Comparison of ENCODE assay signal across 18 cellular contexts in genomic region chr4:110742148-110742547, GRCh38.
DNase-seq lines count a peak whose midpoint lies in the region; ATAC-seq, FAIRE-seq and TF ChIP-seq lines count a peak whose summit lies in the region.
"Had no signal": no experiment of that assay in that cellular context is flagged by ENCODE, and none has a peak within 500 bp of the region (broad histone marks: within the 10 kb centered on the region; RNA-seq: fewer than 3 reads in every experiment).

No MANE protein-coding gene starts in this region.

- no peaks in the 10 kb centered on the region for H3K27me3 Mint-ChIP-seq in activated CD4-positive, alpha-beta memory T cell treated with anti-CD3 and anti-CD28 coated beads, Interleukin-2, amount 10 ng/mL, durations not matched to agents 7 days and 5 days

- no peaks in the 10 kb centered on the region for H3K36me3 Mint-ChIP-seq in activated CD4-positive, alpha-beta memory T cell treated with anti-CD3 and anti-CD28 coated beads, Interleukin-2, amount 10 ng/mL, durations not matched to agents 7 days and 5 days (ENCODE audit: low read depth)

- peaks cover 15% of the 10 kb centered on the region for H3K4me1 ChIP-seq in Loucy (ENCODE audit: insufficient read depth, low read length, poor library complexity, severe bottlenecking)
- H3K4me1 ChIP-seq in prostate gland (replicated peaks): no peaks in the 10 kb centered on the region

- POLR2A ChIA-PET in activated CD4-positive, alpha-beta memory T cell treated with anti-CD3 and anti-CD28 coated beads, Interleukin-2, amount 10 ng/mL, durations not matched to agents 7 days and 5 days (lab: Charles Lee): no interaction called here

- H3K36me3 ChIP-seq in Loucy (ENCODE audit: insufficient read depth, low read length) (no peaks in the 10 kb centered on the region), prostate gland (no peaks in the 10 kb centered on the region)
- H3K36me3 ChIP-seq: HAP-1, MG63 had no signal

- no peak for ATAC-seq in left lobe of liver
- ATAC-seq: GM12878 had no signal

- no peaks in the 10 kb centered on the region for H4K20me1 ChIP-seq in Loucy (ENCODE audit: insufficient read depth, low read length, poor library complexity, severe bottlenecking)

- FAIRE-seq in H54 (lab: Jason Lieb, UNC): no peak
- FAIRE-seq: GM18507 had no signal

- peak overlapping the region; percentile 35 for H3K4me3 ChIP-seq in Loucy (ENCODE audit: low read length, poor library complexity, severe bottlenecking)
- H3K4me3 ChIP-seq in epithelial cell of esophagus (ENCODE audit: low read length): no peak overlapping the region
- no peak overlapping the region for H3K4me3 ChIP-seq in prostate gland
- H3K4me3 ChIP-seq: GM12878, HAP-1, MG63 had no signal

- no peak overlapping the region for H3K27ac ChIP-seq in prostate gland

- H3F3A ChIP-seq in Loucy (ENCODE audit: low read depth): no peaks in the 10 kb centered on the region

- peak overlapping the region; percentile 62 for H3K4me2 ChIP-seq in Loucy (ENCODE audit: low read depth, low read length, poor library complexity, severe bottlenecking)

- no peak overlapping the region for H3K27ac Mint-ChIP-seq in activated CD4-positive, alpha-beta memory T cell treated with anti-CD3 and anti-CD28 coated beads, Interleukin-2, amount 10 ng/mL, durations not matched to agents 7 days and 5 days

- no peaks in the 10 kb centered on the region for H3K9me2 ChIP-seq in Loucy (replicated peaks; ENCODE audit: low read depth, low read length)

- no peaks in the 10 kb centered on the region for H3K27me3 ChIP-seq in Loucy (ENCODE audit: insufficient read depth, low read length, poor library complexity, severe bottlenecking)
- no peaks in the 10 kb centered on the region for H3K27me3 ChIP-seq in prostate gland (replicated peaks; ENCODE audit: insufficient read depth)
- H3K27me3 ChIP-seq: MG63 had no signal

- intact Hi-C loops in prostate gland (cut with DNase I): no loop called here

- H3K9me3 Mint-ChIP-seq in activated CD4-positive, alpha-beta memory T cell treated with anti-CD3 and anti-CD28 coated beads, Interleukin-2, amount 10 ng/mL, durations not matched to agents 7 days and 5 days: no peaks in the 10 kb centered on the region

- no peak overlapping the region for H3K4me3 Mint-ChIP-seq in activated CD4-positive, alpha-beta memory T cell treated with anti-CD3 and anti-CD28 coated beads, Interleukin-2, amount 10 ng/mL, durations not matched to agents 7 days and 5 days

- TF ChIP-seq CTCF in Loucy (conservative IDR thresholded peaks at IDR 0.05; ENCODE audit: low read length) (no peak), epithelial cell of esophagus (IDR thresholded peaks at IDR 0.05; ENCODE audit: insufficient read depth, low read depth, low read length, missing control alignments) (no peak), prostate gland (IDR thresholded peaks at IDR 0.05) (no peak)

- no peaks in the 10 kb centered on the region for H3K79me2 ChIP-seq in Loucy (ENCODE audit: insufficient read depth, low read length)

- no peak overlapping the region for H2AFZ ChIP-seq in Loucy (ENCODE audit: low read length)

- TF ChIP-seq POLR2A in H54 (IDR thresholded peaks at IDR 0.05; ENCODE audit: low read depth, low read length) (no peak), prostate gland (IDR thresholded peaks at IDR 0.05) (no peak)

- CTCF ChIA-PET in activated CD4-positive, alpha-beta memory T cell treated with anti-CD3 and anti-CD28 coated beads, Interleukin-2, amount 10 ng/mL, durations not matched to agents 7 days and 5 days (lab: Charles Lee): no interaction called here

- H3K9ac ChIP-seq in Loucy (ENCODE audit: low read depth, low read length, poor library complexity, severe bottlenecking): no peak overlapping the region

- H3K4me1 Mint-ChIP-seq in activated CD4-positive, alpha-beta memory T cell treated with anti-CD3 and anti-CD28 coated beads, Interleukin-2, amount 10 ng/mL, durations not matched to agents 7 days and 5 days: no peaks in the 10 kb centered on the region

- H3K9me3 ChIP-seq in Loucy (ENCODE audit: insufficient read depth, low read depth, low read length) (no peaks in the 10 kb centered on the region), prostate gland (no peaks in the 10 kb centered on the region)
- H3K9me3 ChIP-seq: HAP-1, MG63 had no signal

- DNase-seq in Daoy (ENCODE audit: low read depth) (peak; percentile 2), epithelial cell of esophagus (ENCODE audit: low read depth) (peak; percentile 2), H54 (ENCODE audit: insufficient read length, low spot score) (no peak), prostate gland (ENCODE audit: low spot score) (no peak), left lobe of liver (ENCODE audit: low spot score) (no peak)
- DNase-seq in activated CD4-positive, alpha-beta memory T cell treated with anti-CD3 and anti-CD28 coated beads, Interleukin-2, amount 10 ng/mL, durations not matched to agents 7 days and 5 days: no peak
- DNase-seq: C1 segment of cervical spinal cord, KBM-7, MG63, NCI-H1105, NCI-H187 treated with DMSO at 0.1 percent for 48 hours, NCI-H446 treated with DMSO at 0.1 percent for 48 hours, NCI-H748 treated with DMSO at 0.1 percent for 48 hours, SIG-M5 had no signal

Comparison
In these comparisons a context has a peak if more than half of its experiments do, and no peak if none do; other contexts are left out.
1. DNase-seq: peak in Daoy (single experiment) and epithelial cell of esophagus (single experiment); none in activated CD4-positive, alpha-beta memory T cell treated with anti-CD3 and anti-CD28 coated beads, Interleukin-2, amount 10 ng/mL, durations not matched to agents 7 days and 5 days (single experiment), H54 (single experiment), prostate gland (single experiment) and left lobe of liver (single experiment).